24 cellular contexts compared by ENCODE assay signal in the genomic region with DNA sequence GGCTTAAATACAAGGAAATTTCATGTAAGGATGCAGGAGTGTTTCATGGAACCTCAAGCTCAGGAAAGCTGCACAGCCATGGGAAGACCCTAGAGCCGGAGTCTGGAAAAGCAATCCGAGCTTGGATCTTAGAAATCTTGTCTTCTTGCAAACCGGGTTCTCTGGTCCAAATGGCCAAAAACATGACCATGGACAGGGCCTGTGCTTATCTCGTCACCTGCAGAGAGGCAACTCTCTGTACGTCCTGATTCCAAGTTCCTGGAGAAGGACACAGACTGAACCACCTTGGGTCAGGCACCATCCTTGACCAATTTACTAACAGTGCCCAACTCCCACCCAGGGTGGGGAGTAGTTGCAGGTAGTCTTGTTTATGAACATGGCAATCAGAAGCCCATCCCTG.
"Had no signal": no experiment of that assay in that cellular context is flagged by ENCODE, and none has a peak within 500 bp of the region (broad histone marks: within the 10 kb centered on the region; RNA-seq: fewer than 3 reads in every experiment).

No MANE protein-coding gene starts in this region.

- ATAC-seq: gastroesophageal sphincter, right cardiac atrium, upper lobe of right lung had no signal

- H3K4me3 Mint-ChIP-seq: endodermal cell, mesothelial cell of epicardium had no signal

- H3K9me3 ChIP-seq: breast epithelium, esophagus squamous epithelium, gastroesophageal sphincter, left ventricle myocardium inferior, neutrophil, thyroid gland, upper lobe of right lung had no signal

- H3K27me3 Mint-ChIP-seq: activated B cell treated with CpG ODN at 0.5 μM for 24 hours; activated CD4-positive, alpha-beta memory T cell treated with anti-CD3 and anti-CD28 coated beads for 36 hours had no signal

- H3K27me3 ChIP-seq: breast epithelium, esophagus squamous epithelium, gastroesophageal sphincter, neutrophil, thyroid gland, upper lobe of right lung had no signal

- H3K4me3 ChIP-seq: breast epithelium, coronary artery, esophagus squamous epithelium, gastroesophageal sphincter, left ventricle myocardium inferior, thyroid gland, upper lobe of right lung had no signal

- H3K79me2 ChIP-seq: parathyroid adenoma had no signal

- H3K9ac ChIP-seq: parathyroid adenoma had no signal

- H3K36me3 ChIP-seq: breast epithelium, esophagus squamous epithelium, gastroesophageal sphincter, left ventricle myocardium inferior, neutrophil, thyroid gland, upper lobe of right lung had no signal

- H3K36me3 Mint-ChIP-seq: natural killer cell treated with Interleukin-12 subunit alpha and Interleukin-12 subunit beta and Interleukin-15 and Interleukin-18, amount 100 ng/mL, for 72 hours had no signal

- H3K9me3 Mint-ChIP-seq: activated CD4-positive, alpha-beta memory T cell treated with anti-CD3 and anti-CD28 coated beads for 36 hours; activated naive CD4-positive, alpha-beta T cell treated with anti-CD3 and anti-CD28 coated beads, Interleukin-2, amount 50 U/mL, for 72 hours; natural killer cell treated with Interleukin-12 subunit alpha and Interleukin-12 subunit beta and Interleukin-15 and Interleukin-18, amount 100 ng/mL, for 72 hours; T-helper 1 cell treated with Interleukin-12 subunit alpha and Interleukin-12 subunit beta and Interleukin-4 antibody, amounts not matched to agents 30 μg/mL and 1 μg/mL, for 36 hours had no signal

- H2AFZ ChIP-seq: parathyroid adenoma had no signal

- H3K27ac ChIP-seq: breast epithelium, coronary artery, neutrophil, parathyroid adenoma, thyroid gland had no signal

- H3K27ac Mint-ChIP-seq: endodermal cell, mesothelial cell of epicardium had no signal

- DNase-seq: activated B cell treated with CpG ODN at 0.5 μM for 24 hours; activated CD4-positive, alpha-beta memory T cell treated with anti-CD3 and anti-CD28 coated beads for 36 hours; activated CD4-positive, alpha-beta T cell treated with anti-CD3 and anti-CD28 coated beads for 4 hours; cerebellar nuclear complex; endodermal cell; esophagus squamous epithelium; head of caudate nucleus; hypothalamus; left ventricle myocardium inferior; mammary epithelial cell; right cardiac atrium; stimulated activated CD4-positive, alpha-beta T cell treated with anti-CD3 and anti-CD28 coated beads, Interleukin-4, amount 100 ng/mL, for 24 hours; stimulated activated naive CD4-positive, alpha-beta T cell treated with Interleukin-2 at 50 U/mL for 16 hours; thyroid gland; upper lobe of right lung had no signal

- H3K4me1 ChIP-seq: breast epithelium, gastroesophageal sphincter, parathyroid adenoma, thyroid gland, upper lobe of right lung had no signal
